8 cellular contexts compared by ENCODE assay signal in the genomic region with DNA sequence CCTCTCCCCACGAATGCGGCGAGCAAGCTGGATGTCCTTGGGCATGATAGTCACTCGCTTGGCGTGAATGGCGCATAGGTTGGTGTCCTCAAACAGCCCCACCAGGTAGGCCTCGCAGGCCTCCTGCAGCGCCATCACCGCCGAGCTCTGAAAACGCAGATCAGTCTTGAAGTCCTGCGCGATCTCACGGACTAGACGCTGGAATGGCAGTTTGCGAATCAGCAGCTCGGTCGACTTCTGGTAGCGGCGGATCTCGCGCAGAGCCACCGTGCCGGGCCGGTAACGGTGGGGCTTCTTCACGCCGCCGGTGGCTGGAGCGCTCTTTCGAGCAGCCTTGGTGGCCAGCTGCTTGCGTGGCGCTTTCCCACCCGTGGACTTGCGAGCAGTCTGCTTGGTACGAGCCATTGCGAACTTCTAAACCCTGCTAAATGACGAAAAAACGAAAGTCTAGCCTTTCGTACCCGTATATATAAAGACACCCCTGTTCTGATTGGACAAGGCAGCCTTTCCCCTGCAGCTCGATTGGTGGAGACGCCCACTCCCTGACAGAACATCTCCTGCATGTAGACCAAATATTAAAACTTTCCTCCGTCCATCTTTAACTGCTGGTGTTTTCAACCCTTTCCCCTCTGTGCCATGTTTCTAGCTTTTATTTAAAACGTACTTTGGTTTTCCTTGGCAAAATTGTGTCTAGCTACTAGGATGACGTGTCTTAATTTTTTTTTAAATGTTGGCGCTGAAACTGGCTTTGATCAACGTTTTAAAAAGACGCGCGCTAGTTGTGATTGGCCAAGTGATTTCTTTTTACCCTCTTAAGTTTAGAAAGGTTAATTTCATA.
DNase-seq lines count a peak whose midpoint lies in the region; ATAC-seq, FAIRE-seq and TF ChIP-seq lines count a peak whose summit lies in the region.

No MANE protein-coding gene starts in this region.

- no peak overlapping the region for H2AFZ ChIP-seq in neuron (ENCODE audit: low read depth, low read length)

- no peaks in the 10 kb centered on the region for H3K36me3 ChIP-seq in neuron (ENCODE audit: insufficient read depth, low read length)
- H3K36me3 ChIP-seq in upper lobe of right lung: no peaks in the 10 kb centered on the region

- peaks cover 36% of the 10 kb centered on the region for H3K4me1 Mint-ChIP-seq in activated naive CD4-positive, alpha-beta T cell treated with anti-CD3 and anti-CD28 coated beads for 36 hours (ENCODE audit: low read depth)

- H3K4me1 ChIP-seq in neuron (ENCODE audit: insufficient read depth, low read length): peaks cover 28% of the 10 kb centered on the region
- no peaks in the 10 kb centered on the region for H3K4me1 ChIP-seq in upper lobe of right lung

- H3K27me3 ChIP-seq in neuron (ENCODE audit: insufficient read depth, low read length) (no peaks in the 10 kb centered on the region), upper lobe of right lung (peaks cover 33% of the 10 kb centered on the region)

- FAIRE-seq in frontal cortex (lab: Jason Lieb, UNC): no peak

- H3K27ac ChIP-seq in upper lobe of right lung: peak overlapping the region; percentile 97

- peak overlapping the region; percentile 96 for H3K4me3 Mint-ChIP-seq in activated naive CD4-positive, alpha-beta T cell treated with anti-CD3 and anti-CD28 coated beads for 36 hours

- H3K4me3 ChIP-seq in neuron (ENCODE audit: low read length) (peak overlapping the region; percentile 98), upper lobe of right lung (peak overlapping the region; percentile 69)

- CTCF ChIA-PET in activated naive CD4-positive, alpha-beta T cell treated with anti-CD3 and anti-CD28 coated beads for 36 hours (lab: Charles Lee): interaction anchor here (1.0 to 2.9 kb wide), 6 partner anchors 8 to 53 kb away, joined by 3 to 10 read pairs (median 3); a partner anchor contains a TSS

- H3K9me3 ChIP-seq in neuron (ENCODE audit: low read length): no peaks in the 10 kb centered on the region
- H3K9me3 ChIP-seq in upper lobe of right lung: no peaks in the 10 kb centered on the region

- H3K27ac Mint-ChIP-seq in activated naive CD4-positive, alpha-beta T cell treated with anti-CD3 and anti-CD28 coated beads for 36 hours: peak overlapping the region; percentile 99

- intact Hi-C loops in activated naive CD4-positive, alpha-beta T cell treated with anti-CD3 and anti-CD28 coated beads for 36 hours (cut with micrococcal nuclease): loop anchor here (1.0 to 10.0 kb wide), 6 partner anchors 8 to 1638 kb away; a partner anchor contains a TSS
- intact Hi-C loops in upper lobe of right lung (cut with DNase I): no loop called here

- H3K9me3 Mint-ChIP-seq in activated naive CD4-positive, alpha-beta T cell treated with anti-CD3 and anti-CD28 coated beads for 36 hours: no peaks in the 10 kb centered on the region

- ATAC-seq in GM21529 (IDR thresholded peaks at IDR 0.05; ENCODE audit: unreplicated experiment) (peak; percentile 39), upper lobe of right lung (peak; percentile 81)

- DNase-seq in DMS79 treated with DMSO at 0.1 percent for 48 hours (lab: John Stamatoyannopoulos, UW) (peak; percentile 68), KG1 (lab: John Stamatoyannopoulos, UW) (peak; percentile 77), RPMI7951 (ENCODE audit: low read depth) (peak; percentile 97), frontal cortex (ENCODE audit: low spot score in 2 of 2) (peak; percentile 59 to 70), upper lobe of right lung (no peak)
- DNase-seq in activated naive CD4-positive, alpha-beta T cell treated with anti-CD3 and anti-CD28 coated beads for 36 hours: peak; percentile 86

- H3K27me3 Mint-ChIP-seq in activated naive CD4-positive, alpha-beta T cell treated with anti-CD3 and anti-CD28 coated beads for 36 hours (ENCODE audit: low read depth): peaks cover 5% of the 10 kb centered on the region

- no peak for TF ChIP-seq CTCF in upper lobe of right lung (IDR thresholded peaks at IDR 0.05)

- peaks cover 15% of the 10 kb centered on the region for H3K36me3 Mint-ChIP-seq in activated naive CD4-positive, alpha-beta T cell treated with anti-CD3 and anti-CD28 coated beads for 36 hours (ENCODE audit: low read depth)
